In genomic region chr9:36443581-36443980, GRCh38 we compare ENCODE assay signal across 1 cellular context.
TF ChIP-seq lines count a peak whose summit lies in the region.

No MANE protein-coding gene starts in this region.

TF ChIP-seq in IMR-90, 13 proteins besides CTCF, POLR2A, EP300 and RAD21:
- TF ChIP-seq RCOR1 (IDR thresholded peaks at IDR 0.05; ENCODE audit: insufficient replicate concordance, low read length) = no peak
- TF ChIP-seq CHD1 (IDR thresholded peaks at IDR 0.05; ENCODE audit: low read depth, low read length) = no peak
- TF ChIP-seq USF2 (IDR thresholded peaks at IDR 0.05; ENCODE audit: low read depth, low read length) = no peak
- TF ChIP-seq RFX5 (IDR thresholded peaks at IDR 0.05; ENCODE audit: low read depth, low read length) = no peak
- no peak for TF ChIP-seq SMC3 (IDR thresholded peaks at IDR 0.05; ENCODE audit: low read depth, low read length)
- no peak for TF ChIP-seq BHLHE40 (IDR thresholded peaks at IDR 0.05; ENCODE audit: low read depth, low read length)
- no peak for TF ChIP-seq CEBPB (IDR thresholded peaks at IDR 0.05; ENCODE audit: low read depth, low read length)
- TF ChIP-seq FOS (IDR thresholded peaks at IDR 0.05; ENCODE audit: low read depth, low read length) = no peak
- no peak for TF ChIP-seq NFE2L2 (IDR thresholded peaks at IDR 0.05; ENCODE audit: low read depth, low read length)
- no peak for TF ChIP-seq MAZ (IDR thresholded peaks at IDR 0.05; ENCODE audit: borderline replicate concordance, low read depth, low read length)
- TF ChIP-seq MAFK (IDR thresholded peaks at IDR 0.05; ENCODE audit: low read depth, low read length) = no peak
- TF ChIP-seq MXI1 (IDR thresholded peaks at IDR 0.05; ENCODE audit: borderline replicate concordance, low read depth, low read length) = no peak
- TF ChIP-seq ELK1 (IDR thresholded peaks at IDR 0.05; ENCODE audit: borderline replicate concordance, low read depth, low read length) = no peak
